8 cellular contexts compared by ENCODE assay signal in genomic region chr4:64781737-64782326, GRCh38.
A peak's percentile ranks its signal among the peaks of the same experiment; 100 is the strongest.
DNase-seq lines count a peak whose midpoint lies in the region; ATAC-seq, FAIRE-seq and TF ChIP-seq lines count a peak whose summit lies in the region.

No MANE protein-coding gene starts in this region.

- peak overlapping the region; percentile 71 for H3K27ac ChIP-seq in DND-41 (ENCODE audit: low read length)
- H3K27ac ChIP-seq in K562 (ENCODE audit: extremely low read depth, low read depth, low read length): no peak overlapping the region

- no peaks in the 10 kb centered on the region for H3K4me1 Mint-ChIP-seq in activated T-cell treated with anti-CD3 and anti-CD28 coated beads, Interleukin-2, amount 50 U/mL, for 24 hours (ENCODE audit: low read depth)

- WGBS in K562 (ENCODE audit: insufficient coverage, low coverage, missing lambda C conversion rate): 0% methylated on average over 3 of the region's 3 CpGs

- FAIRE-seq in K562 (lab: Jason Lieb, UNC): peak; percentile 42

- H3K36me3 ChIP-seq in DND-41 (ENCODE audit: insufficient read depth, low read length): no peaks in the 10 kb centered on the region
- no peaks in the 10 kb centered on the region for H3K36me3 ChIP-seq in K562 (ENCODE audit: control insufficient read depth, insufficient read depth, low read length)

- H4K20me1 ChIP-seq in DND-41 (ENCODE audit: insufficient read depth, low read length): no peaks in the 10 kb centered on the region
- no peaks in the 10 kb centered on the region for H4K20me1 ChIP-seq in K562 (replicated peaks; ENCODE audit: control insufficient read depth, insufficient read depth, low read length)

- intact Hi-C loops in K562 (cut with micrococcal nuclease): no loop called here

- no peaks in the 10 kb centered on the region for H3K27me3 Mint-ChIP-seq in activated T-cell treated with anti-CD3 and anti-CD28 coated beads, Interleukin-2, amount 50 U/mL, for 24 hours

- CTCF ChIA-PET in K562 (lab: Yijun Ruan, JAX; ENCODE audit: low intra/inter-chr PET ratio): no interaction called here

- no peaks in the 10 kb centered on the region for H3K36me3 Mint-ChIP-seq in activated T-cell treated with anti-CD3 and anti-CD28 coated beads, Interleukin-2, amount 50 U/mL, for 24 hours (ENCODE audit: low read depth)

- H3K79me2 ChIP-seq in DND-41 (ENCODE audit: insufficient read depth, low read length): no peaks in the 10 kb centered on the region
- no peaks in the 10 kb centered on the region for H3K79me2 ChIP-seq in K562 (ENCODE audit: control insufficient read depth, insufficient read depth, low read length)

- no peak overlapping the region for H3K4me3 ChIP-seq in DND-41 (ENCODE audit: low read depth in 1 of 2, low read length in 2 of 2)
- H3K4me3 ChIP-seq in NB4 (ENCODE audit: low read depth, low read length): no peak overlapping the region
- no peak overlapping the region for H3K4me3 ChIP-seq in K562

- no peak overlapping the region; the same call in 1 of the 2 replicates for H2AFZ ChIP-seq in DND-41 (ENCODE audit: low read depth, low read length)
- no peak overlapping the region for H2AFZ ChIP-seq in K562 (ENCODE audit: low read depth, low read length)

- no peak for TF ChIP-seq EP300 in K562 (IDR thresholded peaks at IDR 0.05; ENCODE audit: low read length)

- TF ChIP-seq RAD21 in K562 (CRISPR knock-in tag; conservative IDR thresholded peaks at IDR 0.05 in 1 of 2, IDR thresholded peaks at IDR 0.05 in 1 of 2): peak; percentile 39 to 56

- peaks cover 43% of the 10 kb centered on the region for H3K4me1 ChIP-seq in DND-41 (ENCODE audit: insufficient read depth, low read length)
- H3K4me1 ChIP-seq in K562 (replicated peaks in 1 of 2; ENCODE audit: control insufficient read depth in 2 of 2, insufficient read depth in 2 of 2, low read length in 2 of 2): no peaks in the 10 kb centered on the region

- POLR2A ChIA-PET in K562 (lab: Yijun Ruan, JAX): no interaction called here

- peak; percentile 85 for TF ChIP-seq CTCF in DND-41 (IDR thresholded peaks at IDR 0.05; ENCODE audit: borderline replicate concordance, extremely low read depth, low read length, poor library complexity, severe bottlenecking)
- peak; percentile 30 for TF ChIP-seq CTCF in NB4 (IDR thresholded peaks at IDR 0.05; ENCODE audit: low read depth, low read length)
- peak in 2 of 3 experiments; percentile 25 to 49; a peak in 2 of 6 replicates for TF ChIP-seq CTCF in K562 (IDR thresholded peaks at IDR 0.05 in 2 of 3, conservative IDR thresholded peaks at IDR 0.05 in 1 of 3; ENCODE audit: insufficient read depth in 2 of 3, low read depth in 1 of 3, low read length in 3 of 3)

- no peak for DNase-seq in DND-41
- peak; percentile 32 for DNase-seq in NB4 (ENCODE audit: low read depth)
- DNase-seq in K562 (ENCODE audit: extremely low read depth in 1 of 4, low spot score in 3 of 4): peak in 3 of 4 experiments; percentile 7 to 19 (median 12)
- peak; percentile 47 to 55 for DNase-seq in lung microvascular endothelial cell (ENCODE audit: low read depth in 2 of 2)
- no peak for DNase-seq in activated T-cell treated with anti-CD3 and anti-CD28 coated beads, Interleukin-2, amount 50 U/mL, for 24 hours
- no peak for DNase-seq in stimulated activated CD4-positive, alpha-beta T cell treated with anti-CD3 and anti-CD28 coated beads, Interleukin-4, amount 100 ng/mL, for 24 hours

- no peak overlapping the region for H3K27ac Mint-ChIP-seq in activated T-cell treated with anti-CD3 and anti-CD28 coated beads, Interleukin-2, amount 50 U/mL, for 24 hours

- H3K9me1 ChIP-seq in K562 (ENCODE audit: control insufficient read depth, insufficient read depth, low read length): no peaks in the 10 kb centered on the region

- H3K4me3 Mint-ChIP-seq in activated T-cell treated with anti-CD3 and anti-CD28 coated beads, Interleukin-2, amount 50 U/mL, for 24 hours: no peak overlapping the region

- no peak for TF ChIP-seq POLR2A in NB4 (IDR thresholded peaks at IDR 0.05; ENCODE audit: extremely low read depth, insufficient read length)
- TF ChIP-seq POLR2A in K562 (conservative IDR thresholded peaks at IDR 0.05): no peak

- H3K9me3 ChIP-seq in DND-41 (ENCODE audit: insufficient read depth, low read length, severe bottlenecking): peaks cover 3% of the 10 kb centered on the region
- H3K9me3 ChIP-seq in K562 (replicated peaks; ENCODE audit: control insufficient read depth, insufficient read depth, low read depth, low read length): no peaks in the 10 kb centered on the region

- BruUV-seq in K562 (replicated peaks; lab: Mats Ljungman, UMichigan): no TSS peak

- no peaks in the 10 kb centered on the region for H3K27me3 ChIP-seq in DND-41 (ENCODE audit: insufficient read depth, low read length, poor library complexity)
- no peaks in the 10 kb centered on the region for H3K27me3 ChIP-seq in K562 (ENCODE audit: control insufficient read depth in 2 of 2, insufficient read depth in 2 of 2, low read length in 2 of 2)

- in situ Hi-C loops in K562 (cut with MboI): no loop called here

- H3K4me2 ChIP-seq in DND-41 (ENCODE audit: insufficient read depth, low read length) (no peak overlapping the region), K562 (ENCODE audit: insufficient read depth, low read length) (no peak overlapping the region)

- no peak overlapping the region for H3K9ac ChIP-seq in DND-41 (ENCODE audit: low read depth, low read length)
- no peak overlapping the region for H3K9ac ChIP-seq in K562 (ENCODE audit: insufficient read depth in 1 of 2, low read depth in 2 of 2, low read length in 2 of 2)

- ATAC-seq in DND-41 (ENCODE audit: insufficient read depth, low read depth): peak; percentile 75
- peak; percentile 61 for ATAC-seq in GM21723 (IDR thresholded peaks at IDR 0.05; ENCODE audit: unreplicated experiment)
- no peak for ATAC-seq in K562
- no peak for ATAC-seq in GM21447 (IDR thresholded peaks at IDR 0.05; ENCODE audit: unreplicated experiment)

- H3K9me3 Mint-ChIP-seq in activated T-cell treated with anti-CD3 and anti-CD28 coated beads, Interleukin-2, amount 50 U/mL, for 24 hours: no peaks in the 10 kb centered on the region

TF ChIP-seq in K562, 482 proteins besides CTCF, POLR2A, EP300 and RAD21:
- TF ChIP-seq GABPB1 (CRISPR knock-in tag; IDR thresholded peaks at IDR 0.05): no peak
- no peak for TF ChIP-seq THAP12 (CRISPR knock-in tag; IDR thresholded peaks at IDR 0.05)
- no peak for TF ChIP-seq MTA3 (IDR thresholded peaks at IDR 0.05; ENCODE audit: borderline replicate concordance)
- TF ChIP-seq ZNF316 (IDR thresholded peaks at IDR 0.05): peak; percentile 56
- no peak for TF ChIP-seq FOS (IDR thresholded peaks at IDR 0.05; ENCODE audit: extremely low read depth, insufficient read length)
- no peak for TF ChIP-seq ZNF57 (CRISPR knock-in tag; IDR thresholded peaks at IDR 0.05)
- TF ChIP-seq KLF13 (tag; IDR thresholded peaks at IDR 0.05; ENCODE audit: borderline replicate concordance, low read depth): no peak
- TF ChIP-seq ELF4 (CRISPR knock-in tag; IDR thresholded peaks at IDR 0.05): no peak
- TF ChIP-seq C11orf30 (IDR thresholded peaks at IDR 0.05; ENCODE audit: low read depth): peak; percentile 45; the same call in 1 of the 2 replicates
- no peak for TF ChIP-seq CBFB (CRISPR knock-in tag; IDR thresholded peaks at IDR 0.05)
- TF ChIP-seq MAFG (tag; conservative IDR thresholded peaks at IDR 0.05): 0 out of 2 replicates have a peak, but pooled peaks have one; percentile 24
- TF ChIP-seq MAFF (IDR thresholded peaks at IDR 0.05; ENCODE audit: low read length): peak; percentile 65
- TF ChIP-seq MAFK (IDR thresholded peaks at IDR 0.05; ENCODE audit: low read length): peak; percentile 58; the same call in 1 of the 2 replicates
- TF ChIP-seq ARID1B (IDR thresholded peaks at IDR 0.05): no peak
- TF ChIP-seq, protein P1, sequence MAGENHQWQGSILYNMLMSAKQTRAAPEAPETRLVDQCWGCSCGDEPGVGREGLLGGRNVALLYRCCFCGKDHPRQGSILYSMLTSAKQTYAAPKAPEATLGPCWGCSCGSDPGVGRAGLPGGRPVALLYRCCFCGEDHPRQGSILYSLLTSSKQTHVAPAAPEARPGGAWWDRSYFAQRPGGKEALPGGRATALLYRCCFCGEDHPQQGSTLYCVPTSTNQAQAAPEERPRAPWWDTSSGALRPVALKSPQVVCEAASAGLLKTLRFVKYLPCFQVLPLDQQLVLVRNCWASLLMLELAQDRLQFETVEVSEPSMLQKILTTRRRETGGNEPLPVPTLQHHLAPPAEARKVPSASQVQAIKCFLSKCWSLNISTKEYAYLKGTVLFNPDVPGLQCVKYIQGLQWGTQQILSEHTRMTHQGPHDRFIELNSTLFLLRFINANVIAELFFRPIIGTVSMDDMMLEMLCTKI (IDR thresholded peaks at IDR 0.05; ENCODE audit: partially characterized antibody): no peak
- no peak for TF ChIP-seq MED1 (CRISPR knock-in tag; IDR thresholded peaks at IDR 0.05; ENCODE audit: borderline replicate concordance)
- TF ChIP-seq NBN (IDR thresholded peaks at IDR 0.05; ENCODE audit: low read depth): no peak

Comparison
In these comparisons a context has a peak if more than half of its experiments do, and no peak if none do; other contexts are left out.
1. ATAC-seq: peak in DND-41 (single experiment) and GM21723 (single experiment); none in K562 (single experiment) and GM21447 (single experiment).
2. DNase-seq: peak in NB4 (single experiment), K562 (3 of 4) and lung microvascular endothelial cell (2 of 2); none in DND-41 (single experiment), activated T-cell treated with anti-CD3 and anti-CD28 coated beads, Interleukin-2, amount 50 U/mL, for 24 hours (single experiment) and stimulated activated CD4-positive, alpha-beta T cell treated with anti-CD3 and anti-CD28 coated beads, Interleukin-4, amount 100 ng/mL, for 24 hours (single experiment).
3. CTCF ChIP-seq: peak in every context shown above with its lines; median percentile 85 in DND-41; 37 in K562; 30 in NB4.